8 cellular contexts compared by ENCODE assay signal in genomic region chr2:227766361-227766883, GRCh38. TPM values are rescaled to one million over a fixed set of nuclear protein-coding genes. Genes with fewer than 3 reads are reported as not detected.
DNase-seq lines count a peak whose midpoint lies in the region; ATAC-seq and TF ChIP-seq lines count a peak whose summit lies in the region.

No MANE protein-coding gene starts in this region.

- intact Hi-C loops in Panc1 (cut with micrococcal nuclease; ENCODE audit: unreplicated experiment), result loop anchor here (1.0 to 10.0 kb wide), 3 partner anchors 108 to 360 kb away; no protein-coding TSS in a partner anchor

- BruUV-seq in Panc1 (replicated peaks; lab: Mats Ljungman, UMichigan), result no TSS peak

- ATAC-seq in GM21367 (IDR thresholded peaks at IDR 0.05; ENCODE audit: unreplicated experiment), result peak; percentile 98
- ATAC-seq in Panc1, result peak; percentile 99
- ATAC-seq in omental fat pad (ENCODE audit: low FRiP score), result peak; percentile 96
- ATAC-seq in thoracic aorta (ENCODE audit: insufficient number of reproducible peaks, low FRiP score, low read depth), result peak; percentile 93

- TF ChIP-seq CTCF in Panc1 (IDR thresholded peaks at IDR 0.05), result peak; percentile 84
- TF ChIP-seq CTCF in fibroblast of villous mesenchyme (IDR thresholded peaks at IDR 0.05; ENCODE audit: insufficient read depth, low read depth, low read length), result peak; percentile 88
- peak in 2 of 3 donors; percentile 53 to 90 for TF ChIP-seq CTCF in omental fat pad (IDR thresholded peaks at IDR 0.05)
- TF ChIP-seq CTCF in thoracic aorta (IDR thresholded peaks at IDR 0.05), result peak; percentile 92

- H3K27ac ChIP-seq in Panc1 (ENCODE audit: low read length), result no peak overlapping the region
- peak overlapping the region in 1 of 2 donors; percentile 31 for H3K27ac ChIP-seq in thoracic aorta

- CTCF ChIA-PET in Panc1 (lab: Charles Lee), result interaction anchor here (0.5 to 2.5 kb wide), 6 partner anchors 108 to 296 kb away, joined by 3 to 33 read pairs (median 4); no protein-coding TSS in a partner anchor

- POLR2A ChIA-PET in Panc1 (lab: Charles Lee), result no interaction called here

- H3K4me1 ChIP-seq in Panc1 (ENCODE audit: control insufficient read depth, insufficient read depth, low read length) (no peaks in the 10 kb centered on the region), thoracic aorta (ENCODE audit: control insufficient read depth in 1 of 2, low read depth in 2 of 2) (peaks cover 13 to 14% of the 10 kb centered on the region in 2 donors)

- in situ Hi-C loops in Panc1 (cut with HindIII; ENCODE audit: low pct_unique_long_range_greater_than_20kb, low sequenced_read_pairs), result no loop called here

- H3K9me3 ChIP-seq in Panc1 (ENCODE audit: control insufficient read depth, insufficient read depth, low read depth, low read length) (no peaks in the 10 kb centered on the region), thoracic aorta (no peaks in the 10 kb centered on the region)

- no peaks in the 10 kb centered on the region for H3K36me3 ChIP-seq in Panc1 (ENCODE audit: control insufficient read depth, insufficient read depth, low read length)
- H3K36me3 ChIP-seq in thoracic aorta, result no peaks in the 10 kb centered on the region

- no peak overlapping the region for H3K4me3 ChIP-seq in Panc1 (ENCODE audit: low read depth in 2 of 2, low read length in 2 of 2)
- H3K4me3 ChIP-seq in fibroblast of villous mesenchyme (ENCODE audit: low read depth, low read length), result no peak overlapping the region
- peak overlapping the region; percentile 7 for H3K4me3 ChIP-seq in thoracic aorta

- H3K27me3 ChIP-seq in Panc1 (ENCODE audit: control insufficient read depth, insufficient read depth, low read length) (no peaks in the 10 kb centered on the region), thoracic aorta (replicated peaks; ENCODE audit: insufficient read depth) (no peaks in the 10 kb centered on the region)

- DNase-seq in DMS53 (lab: John Stamatoyannopoulos, UW), result peak; percentile 85
- peak; percentile 83 for DNase-seq in HK-2 (ENCODE audit: unreplicated experiment)
- peak; percentile 53 for DNase-seq in Panc1 (ENCODE audit: low read depth, low spot score)
- peak; percentile 11 for DNase-seq in activated T-helper 1 cell treated with Interleukin-2 at 50 U/mL for 16 hours (ENCODE audit: low read depth)
- peak; percentile 76 for DNase-seq in fibroblast of villous mesenchyme (ENCODE audit: low read depth)
- DNase-seq in omental fat pad (ENCODE audit: low spot score), result peak; percentile 67
- DNase-seq in thoracic aorta (ENCODE audit: low spot score), result peak; percentile 40

RNA-seq across cellular contexts. Expression of gene SCYGR8, which starts 20.7 kb away (rescaled TPM):
- total RNA-seq in Panc1 (2021; ENCODE audit: unreplicated experiment), result not detected
- not detected for polyA plus RNA-seq in Panc1 (2012; ENCODE audit: insufficient read length)
- total RNA-seq in fibroblast of villous mesenchyme, result not detected in 2 replicates
- not detected for total RNA-seq in omental fat pad
- total RNA-seq in thoracic aorta, result not detected

RNA-seq across cellular contexts. Expression of gene SCYGR7, which starts 38.3 kb away (rescaled TPM):
- total RNA-seq in Panc1 (2021; ENCODE audit: unreplicated experiment) (not detected), fibroblast of villous mesenchyme (not detected in 2 replicates), omental fat pad (not detected), thoracic aorta (not detected)
- not detected for polyA plus RNA-seq in Panc1 (2012; ENCODE audit: insufficient read length)

RNA-seq across cellular contexts. Expression of gene SCYGR6, which starts 41.9 kb away (rescaled TPM):
- total RNA-seq in Panc1 (2021; ENCODE audit: unreplicated experiment) (not detected), fibroblast of villous mesenchyme (not detected in 2 replicates), omental fat pad (not detected), thoracic aorta (not detected)
- not detected for polyA plus RNA-seq in Panc1 (2012; ENCODE audit: insufficient read length)

RNA-seq across cellular contexts. Expression of gene CCL20, which starts 47.2 kb away (rescaled TPM):
- not detected for total RNA-seq in Panc1 (2021; ENCODE audit: unreplicated experiment)
- not detected for polyA plus RNA-seq in Panc1 (2012; ENCODE audit: insufficient read length)
- 0.43 TPM in 1 of 2 replicates, not detected in the other for total RNA-seq in fibroblast of villous mesenchyme
- 10 to 100 TPM in 1 of 4 donors, 1 to 10 TPM in 1, not detected in 2; 3.4 to 19.2 TPM for total RNA-seq in omental fat pad
- 10 to 100 TPM in 1 of 2 donors, not detected in 1; 12.1 TPM for total RNA-seq in thoracic aorta

RNA-seq across cellular contexts. Expression of gene SLC19A3, which starts 48.6 kb away (rescaled TPM):
- total RNA-seq in Panc1 (2021; ENCODE audit: unreplicated experiment) (0.28 TPM), fibroblast of villous mesenchyme (under 0.01 and 0.32 TPM in 2 replicates), omental fat pad (100 to 1,000 TPM in 3 of 4 donors, 10 to 100 TPM in 1; 44.1 to 537 (median 169) TPM), thoracic aorta (1 to 10 TPM; 3.7 to 4.9 TPM)
- 0.13 TPM for polyA plus RNA-seq in Panc1 (2012; ENCODE audit: insufficient read length)

Comparison
In these comparisons a context has a peak if more than half of its experiments do, and no peak if none do; other contexts are left out.
1. DNase-seq: peak in every context shown above with its lines; median percentile 85 in DMS53; 83 in HK-2; 76 in fibroblast of villous mesenchyme; 67 in omental fat pad; 53 in Panc1; 40 in thoracic aorta; 11 in activated T-helper 1 cell treated with Interleukin-2 at 50 U/mL for 16 hours.